Comparison of ENCODE assay signal across 13 cellular contexts in the genomic region with DNA sequence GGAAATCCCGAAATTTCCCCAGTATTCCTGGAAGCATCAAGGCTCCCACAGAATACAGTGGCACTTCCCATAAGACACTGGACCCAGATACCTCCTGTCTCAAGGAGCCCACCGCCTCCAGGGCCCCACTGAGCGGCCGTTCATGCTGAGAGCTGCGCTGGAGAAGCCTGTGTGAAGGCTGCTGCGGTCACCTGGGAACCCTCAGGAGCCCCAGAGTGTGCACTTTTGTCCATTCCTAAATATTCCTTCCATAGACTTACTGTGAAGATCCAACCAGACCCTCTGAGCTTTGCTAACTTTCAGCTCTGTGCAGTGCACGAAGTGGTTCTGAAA.
A peak's percentile ranks its signal among the peaks of the same experiment; 100 is the strongest.
DNase-seq lines count a peak whose midpoint lies in the region; ATAC-seq and TF ChIP-seq lines count a peak whose summit lies in the region.
"Had no signal": no experiment of that assay in that cellular context is flagged by ENCODE, and none has a peak within 500 bp of the region (broad histone marks: within the 10 kb centered on the region; RNA-seq: fewer than 3 reads in every experiment).

No MANE protein-coding gene starts in this region.

- ATAC-seq in left lobe of liver (no peak), aorta (ENCODE audit: low FRiP score) (no peak), GM21526 (IDR thresholded peaks at IDR 0.05; ENCODE audit: low FRiP score, unreplicated experiment) (no peak)

- H3K36me3 Mint-ChIP-seq in nephron progenitor cell (ENCODE audit: low read depth), result peaks cover 7% of the 10 kb centered on the region

- no peaks in the 10 kb centered on the region for H3K9me3 ChIP-seq in aorta (ENCODE audit: control insufficient read depth, low read length)
- H3K9me3 ChIP-seq: Caco-2, HAP-1 had no signal

- DNase-seq in HL-60 (ENCODE audit: low read depth in 1 of 2, low spot score in 1 of 2) (no peak), left lobe of liver (ENCODE audit: low spot score) (peak; percentile 19), nephron progenitor cell (no peak), aorta (no peak)
- DNase-seq in stimulated activated CD4-positive, alpha-beta T cell treated with anti-CD3 and anti-CD28 coated beads, Interleukin-4, amount 100 ng/mL, for 24 hours, result no peak
- DNase-seq: GDM1, GM23248 had no signal

- H3K4me3 ChIP-seq in HL-60 (replicated peaks; ENCODE audit: insufficient read depth, low read length) (no peak overlapping the region), aorta (ENCODE audit: low read length in 2 of 2) (no peak overlapping the region)
- H3K4me3 ChIP-seq: GM23248, HAP-1 had no signal

- H3K27ac Mint-ChIP-seq in nephron progenitor cell, result peak overlapping the region; percentile 79
- H3K27ac Mint-ChIP-seq: B cell; CD4-positive, alpha-beta T cell had no signal

- peaks cover 9% of the 10 kb centered on the region for H3K27me3 Mint-ChIP-seq in nephron progenitor cell (ENCODE audit: low read depth, poor library complexity)

- no peaks in the 10 kb centered on the region for H3K4me1 ChIP-seq in aorta (ENCODE audit: control insufficient read depth in 1 of 2, insufficient read depth in 2 of 2, low read length in 2 of 2)
- H3K4me1 ChIP-seq: HAP-1 had no signal

- peaks cover 72% of the 10 kb centered on the region for H3K4me1 Mint-ChIP-seq in nephron progenitor cell
- H3K4me1 Mint-ChIP-seq: B cell had no signal

- 88 to 95% methylated on average over 7 of the region's 7 CpGs for WGBS in aorta, 2 donors

- no peak overlapping the region for H3K4me3 Mint-ChIP-seq in nephron progenitor cell
- H3K4me3 Mint-ChIP-seq: B cell; CD4-positive, alpha-beta T cell had no signal

- H3K27ac ChIP-seq in HL-60 (replicated peaks) (peak overlapping the region; percentile 82), aorta (ENCODE audit: low read depth in 1 of 2, low read length in 2 of 2) (no peak overlapping the region)
- H3K27ac ChIP-seq: C4-2B, GM23248 had no signal

- TF ChIP-seq CTCF in HL-60 (IDR thresholded peaks at IDR 0.05; ENCODE audit: insufficient read depth, low read length), result no peak
- TF ChIP-seq CTCF in nephron progenitor cell (IDR thresholded peaks at IDR 0.05), result no peak

- intact Hi-C loops in aorta (cut with DNase I), result no loop called here

- no peaks in the 10 kb centered on the region for H3K36me3 ChIP-seq in aorta (ENCODE audit: control insufficient read depth in 1 of 2, insufficient read depth in 2 of 2, low read length in 1 of 2)
- H3K36me3 ChIP-seq: HAP-1 had no signal

- H3K27me3 ChIP-seq in HL-60 (ENCODE audit: insufficient read depth, poor library complexity, severe bottlenecking) (no peaks in the 10 kb centered on the region), aorta (ENCODE audit: control insufficient read depth in 1 of 2, insufficient read depth in 2 of 2, low read length in 1 of 2) (no peaks in the 10 kb centered on the region)

- H3K9me3 Mint-ChIP-seq in nephron progenitor cell, result peaks cover 12% of the 10 kb centered on the region
- H3K9me3 Mint-ChIP-seq: CD4-positive, alpha-beta T cell had no signal
